1 cellular context compared by ENCODE assay signal in genomic region chr9:123090198-123090896, GRCh38.
TF ChIP-seq lines count a peak whose summit lies in the region.

No MANE protein-coding gene starts in this region.

TF ChIP-seq in SK-N-SH, 30 proteins besides CTCF, POLR2A, EP300 and RAD21:
- TF ChIP-seq MAX (IDR thresholded peaks at IDR 0.05; ENCODE audit: low read depth): no peak
- no peak for TF ChIP-seq SIN3A (IDR thresholded peaks at IDR 0.05; ENCODE audit: borderline replicate concordance, low read depth, low read length)
- no peak for TF ChIP-seq CHD2 (IDR thresholded peaks at IDR 0.05; ENCODE audit: low read length, partially characterized antibody)
- no peak for TF ChIP-seq GATA2 (CRISPR knock-in tag; IDR thresholded peaks at IDR 0.05)
- 0 out of 2 replicates have a peak, but pooled peaks have one; percentile 14 for TF ChIP-seq RXRA (IDR thresholded peaks at IDR 0.05; ENCODE audit: borderline replicate concordance, low read depth)
- no peak for TF ChIP-seq ELF1 (IDR thresholded peaks at IDR 0.05)
- TF ChIP-seq NFIC (IDR thresholded peaks at IDR 0.05; ENCODE audit: borderline replicate concordance): peak; percentile 54; the same call in 1 of the 2 replicates
- no peak for TF ChIP-seq USF2 (IDR thresholded peaks at IDR 0.05; ENCODE audit: borderline replicate concordance, low read depth, low read length)
- 0 out of 2 replicates have a peak, but pooled peaks have one; percentile 22 for TF ChIP-seq JUND (IDR thresholded peaks at IDR 0.05)
- TF ChIP-seq YY1 (IDR thresholded peaks at IDR 0.05; ENCODE audit: low read depth): no peak
- no peak for TF ChIP-seq NRF1 (IDR thresholded peaks at IDR 0.05; ENCODE audit: low read depth, low read length)
- TF ChIP-seq REST (IDR thresholded peaks at IDR 0.05; ENCODE audit: low read depth, low read length): no peak
- no peak for TF ChIP-seq FOSL2 (IDR thresholded peaks at IDR 0.05; ENCODE audit: borderline replicate concordance, low read depth)
- no peak for TF ChIP-seq GABPA (IDR thresholded peaks at IDR 0.05; ENCODE audit: low read depth)
- no peak for TF ChIP-seq FOXJ3 (CRISPR knock-in tag; IDR thresholded peaks at IDR 0.05)
- TF ChIP-seq IRF3 (IDR thresholded peaks at IDR 0.05; ENCODE audit: low read depth, low read length): no peak
- TF ChIP-seq TAF1 (IDR thresholded peaks at IDR 0.05; ENCODE audit: borderline replicate concordance, low read depth, low read length): no peak
- TF ChIP-seq RCOR1 (IDR thresholded peaks at IDR 0.05; ENCODE audit: low read length): no peak
- TF ChIP-seq TCF12 (IDR thresholded peaks at IDR 0.05): peak; percentile 46
- no peak for TF ChIP-seq RFX5 (IDR thresholded peaks at IDR 0.05; ENCODE audit: low read length)
- no peak for TF ChIP-seq SMC3 (IDR thresholded peaks at IDR 0.05; ENCODE audit: low read depth, low read length)
- no peak for TF ChIP-seq MEF2A (IDR thresholded peaks at IDR 0.05; ENCODE audit: borderline replicate concordance, low read depth)
- TF ChIP-seq POLR2AphosphoS5 (IDR thresholded peaks at IDR 0.05; ENCODE audit: low read depth, low read length): peak; percentile 62; the same call in 1 of the 2 replicates
- peak; percentile 72; the same call in 1 of the 2 replicates for TF ChIP-seq TEAD4 (IDR thresholded peaks at IDR 0.05; ENCODE audit: borderline replicate concordance, insufficient read depth)
- TF ChIP-seq MXI1 (IDR thresholded peaks at IDR 0.05; ENCODE audit: low read depth, low read length): no peak
- no peak for TF ChIP-seq EZH2phosphoT487 (IDR thresholded peaks at IDR 0.05; ENCODE audit: borderline replicate concordance, low read depth)
- no peak for TF ChIP-seq USF1 (IDR thresholded peaks at IDR 0.05; ENCODE audit: borderline replicate concordance, low read depth)
- peak; percentile 50; the same call in 1 of the 2 replicates for TF ChIP-seq FOXM1 (IDR thresholded peaks at IDR 0.05; ENCODE audit: low read depth)
- TF ChIP-seq ZBTB33 (IDR thresholded peaks at IDR 0.05; ENCODE audit: borderline replicate concordance, low read depth): no peak
- TF ChIP-seq PBX3 (IDR thresholded peaks at IDR 0.05): peak; percentile 47; the same call in 1 of the 2 replicates
